In the genomic region with DNA sequence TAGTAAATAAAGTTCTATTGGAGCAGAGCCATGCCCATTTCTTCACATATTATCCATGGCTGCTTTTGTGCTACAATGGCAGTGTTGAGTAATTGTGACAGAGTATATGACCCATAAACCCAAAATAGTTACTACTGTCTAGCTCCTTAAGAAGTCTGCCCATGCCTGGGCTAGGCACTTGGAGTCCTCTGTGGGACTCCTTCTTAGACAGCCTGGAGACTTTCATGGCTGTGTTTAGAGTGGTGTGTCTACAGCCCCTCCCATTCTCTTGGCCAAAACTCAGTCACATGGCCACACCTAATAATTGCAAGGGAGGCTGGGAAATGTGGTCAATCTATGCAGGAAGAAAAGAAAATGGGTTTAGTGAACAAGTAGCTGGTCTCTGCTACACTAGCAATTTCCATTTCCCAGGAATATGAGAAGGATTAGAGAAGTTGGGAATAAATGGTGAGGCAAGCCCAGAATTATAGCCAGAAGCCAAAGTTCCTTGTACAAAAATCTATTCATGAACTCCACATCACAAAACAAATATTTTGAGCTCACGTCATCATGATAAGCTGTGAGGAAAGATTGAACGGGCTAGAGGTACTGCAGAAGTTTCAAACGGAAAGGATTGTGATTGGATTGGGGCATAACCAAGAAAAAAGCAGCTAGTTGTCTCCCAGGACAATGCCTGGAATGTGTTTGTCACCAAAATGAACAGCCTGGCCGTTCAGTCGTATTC, we compare ENCODE assay signal across 1 cellular context.
TF ChIP-seq lines count a peak whose summit lies in the region.

No MANE protein-coding gene starts in this region.

TF ChIP-seq in WTC11, 78 proteins besides CTCF, POLR2A, EP300 and RAD21 (continued from another document):
- TF ChIP-seq, protein P1, sequence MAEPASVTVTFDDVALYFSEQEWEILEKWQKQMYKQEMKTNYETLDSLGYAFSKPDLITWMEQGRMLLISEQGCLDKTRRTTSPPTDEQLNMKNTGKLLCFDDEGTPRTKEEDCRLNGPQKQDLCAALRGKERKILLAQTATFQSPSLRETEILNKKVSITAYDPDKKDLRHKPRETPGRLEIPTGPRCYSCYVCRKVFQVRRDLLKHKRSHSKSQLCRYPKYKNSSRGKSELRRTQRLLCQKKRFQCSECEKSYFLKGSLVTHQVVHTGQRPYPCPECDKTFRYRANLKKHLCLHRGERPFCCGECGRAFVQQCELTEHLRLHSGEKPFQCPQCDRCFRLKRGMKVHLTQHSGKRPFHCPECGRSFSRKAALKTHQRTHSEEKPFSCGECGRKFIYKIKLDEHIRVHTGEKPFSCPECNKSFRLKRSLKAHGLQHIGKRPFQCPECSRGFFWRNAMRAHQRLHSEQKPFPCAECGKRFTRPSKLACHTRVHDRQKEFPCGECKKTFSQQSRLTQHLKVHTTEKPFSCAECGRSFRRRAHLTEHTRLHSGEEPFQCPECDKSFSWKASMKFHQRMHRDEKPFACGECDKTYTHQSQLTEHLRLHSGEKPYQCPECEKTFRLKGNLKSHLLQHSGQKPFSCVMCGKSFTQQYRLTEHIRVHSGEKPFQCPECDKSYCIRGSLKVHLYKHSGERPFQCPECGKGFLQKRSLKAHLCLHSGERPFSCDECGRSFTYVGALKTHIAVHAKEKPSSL (CRISPR knock-in tag; conservative IDR thresholded peaks at IDR 0.05), result no peak
